11 cellular contexts compared by ENCODE assay signal in the genomic region with DNA sequence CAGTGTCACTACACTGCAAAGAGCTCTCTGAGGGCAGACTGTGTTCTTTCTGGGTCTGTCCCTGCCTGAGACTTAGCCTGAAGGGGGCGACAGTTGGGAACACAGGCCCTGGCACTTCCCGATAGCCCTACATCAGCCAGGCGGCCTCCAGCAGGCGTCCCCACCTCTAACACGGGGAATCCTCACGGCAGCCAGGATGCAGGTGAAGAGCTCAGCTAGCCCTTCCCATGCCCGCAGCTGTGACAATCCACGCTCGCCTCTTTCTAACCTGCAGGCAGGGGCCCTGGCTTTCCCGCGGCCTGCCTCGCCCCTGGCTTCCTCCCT. TPM values are rescaled to one million over a fixed set of nuclear protein-coding genes. Genes with fewer than 3 reads are reported as not detected.
DNase-seq lines count a peak whose midpoint lies in the region; ATAC-seq and TF ChIP-seq lines count a peak whose summit lies in the region.
"Had no signal": no experiment of that assay in that cellular context is flagged by ENCODE, and none has a peak within 500 bp of the region (broad histone marks: within the 10 kb centered on the region; RNA-seq: fewer than 3 reads in every experiment).

No MANE protein-coding gene starts in this region.

- no peaks in the 10 kb centered on the region for H3K27me3 Mint-ChIP-seq in WTC11 (ENCODE audit: low read depth)

- no peaks in the 10 kb centered on the region for H3K9me3 Mint-ChIP-seq in WTC11

- intact Hi-C loops in colonic mucosa (cut with DNase I) = no loop called here

- H3K27ac ChIP-seq in 22Rv1 (no peak overlapping the region), colonic mucosa (no peak overlapping the region)
- H3K27ac ChIP-seq: ascending aorta had no signal

- H3K9me3 ChIP-seq in colonic mucosa = no peaks in the 10 kb centered on the region
- H3K9me3 ChIP-seq: ascending aorta, sigmoid colon had no signal

- no peak overlapping the region for H3K4me3 ChIP-seq in colonic mucosa
- H3K4me3 ChIP-seq: sigmoid colon had no signal

- ATAC-seq in WTC11 (peak; percentile 84), GM18511 (IDR thresholded peaks at IDR 0.05; ENCODE audit: unreplicated experiment) (no peak)

- peak overlapping the region in 1 of 2 donors; percentile 12 for H3K9ac ChIP-seq in colonic mucosa (ENCODE audit: low read depth in 2 of 2, low read length in 2 of 2)

- no peak overlapping the region for H3K4me3 Mint-ChIP-seq in WTC11

- H3K36me3 Mint-ChIP-seq in WTC11 = peaks cover 63% of the 10 kb centered on the region

- H3K36me3 ChIP-seq in colonic mucosa = peaks cover 5% of the 10 kb centered on the region

- peaks cover 7% of the 10 kb centered on the region for H3K4me1 ChIP-seq in colonic mucosa

- DNase-seq in ELF-1 (ENCODE audit: low read depth, low spot score) (peak; percentile 76), WTC11 (ENCODE audit: low spot score) (peak; percentile 75), iPS-NIHi11 (ENCODE audit: low spot score) (peak; percentile 67), OCI-M2 (lab: John Stamatoyannopoulos, UW; ENCODE audit: unreplicated experiment) (no peak), mucosa of gallbladder (ENCODE audit: low spot score) (no peak), colonic mucosa (no peak)
- DNase-seq: NCI-H2171 had no signal

- POLR2A ChIA-PET in WTC11 (lab: Charles Lee) = interaction anchor here (0.6 to 1.7 kb wide), 3 partner anchors 11 to 145 kb away, joined by 3 to 7 read pairs (median 6); no protein-coding TSS in a partner anchor

- peaks cover 13% of the 10 kb centered on the region for H3K4me1 Mint-ChIP-seq in WTC11

- CTCF ChIA-PET in WTC11 (lab: Charles Lee) = interaction anchor here (0.6 to 3.5 kb wide), 51 partner anchors 8 to 493 kb away, joined by 3 to 74 read pairs (median 4); a partner anchor contains a TSS

- TF ChIP-seq CTCF in 22Rv1 (IDR thresholded peaks at IDR 0.05) (peak; percentile 16), WTC11 (IDR thresholded peaks at IDR 0.05) (no peak), colonic mucosa (IDR thresholded peaks at IDR 0.05) (no peak)

- no peaks in the 10 kb centered on the region for H3K27me3 ChIP-seq in colonic mucosa
- H3K27me3 ChIP-seq: ascending aorta, sigmoid colon had no signal

- H3K27ac Mint-ChIP-seq in WTC11 = peak overlapping the region; percentile 58

TF ChIP-seq in WTC11, 78 proteins besides CTCF, POLR2A, EP300 and RAD21:
- TF ChIP-seq ZNF317 (CRISPR knock-in tag; IDR thresholded peaks at IDR 0.05; ENCODE audit: borderline replicate concordance, low read depth) = no peak
- no peak for TF ChIP-seq ZNF423 (CRISPR knock-in tag; IDR thresholded peaks at IDR 0.05)
- TF ChIP-seq EMX1 (CRISPR knock-in tag; IDR thresholded peaks at IDR 0.05) = no peak
- no peak for TF ChIP-seq NFATC4 (CRISPR knock-in tag; IDR thresholded peaks at IDR 0.05)
- no peak for TF ChIP-seq HMGA2 (CRISPR knock-in tag; IDR thresholded peaks at IDR 0.05)
- TF ChIP-seq SMAD4 (CRISPR knock-in tag; IDR thresholded peaks at IDR 0.05) = no peak
- no peak for TF ChIP-seq ZNF219 (CRISPR knock-in tag; IDR thresholded peaks at IDR 0.05; ENCODE audit: borderline replicate concordance)
- no peak for TF ChIP-seq NR2C2 (CRISPR knock-in tag; IDR thresholded peaks at IDR 0.05)
- TF ChIP-seq, protein P1, sequence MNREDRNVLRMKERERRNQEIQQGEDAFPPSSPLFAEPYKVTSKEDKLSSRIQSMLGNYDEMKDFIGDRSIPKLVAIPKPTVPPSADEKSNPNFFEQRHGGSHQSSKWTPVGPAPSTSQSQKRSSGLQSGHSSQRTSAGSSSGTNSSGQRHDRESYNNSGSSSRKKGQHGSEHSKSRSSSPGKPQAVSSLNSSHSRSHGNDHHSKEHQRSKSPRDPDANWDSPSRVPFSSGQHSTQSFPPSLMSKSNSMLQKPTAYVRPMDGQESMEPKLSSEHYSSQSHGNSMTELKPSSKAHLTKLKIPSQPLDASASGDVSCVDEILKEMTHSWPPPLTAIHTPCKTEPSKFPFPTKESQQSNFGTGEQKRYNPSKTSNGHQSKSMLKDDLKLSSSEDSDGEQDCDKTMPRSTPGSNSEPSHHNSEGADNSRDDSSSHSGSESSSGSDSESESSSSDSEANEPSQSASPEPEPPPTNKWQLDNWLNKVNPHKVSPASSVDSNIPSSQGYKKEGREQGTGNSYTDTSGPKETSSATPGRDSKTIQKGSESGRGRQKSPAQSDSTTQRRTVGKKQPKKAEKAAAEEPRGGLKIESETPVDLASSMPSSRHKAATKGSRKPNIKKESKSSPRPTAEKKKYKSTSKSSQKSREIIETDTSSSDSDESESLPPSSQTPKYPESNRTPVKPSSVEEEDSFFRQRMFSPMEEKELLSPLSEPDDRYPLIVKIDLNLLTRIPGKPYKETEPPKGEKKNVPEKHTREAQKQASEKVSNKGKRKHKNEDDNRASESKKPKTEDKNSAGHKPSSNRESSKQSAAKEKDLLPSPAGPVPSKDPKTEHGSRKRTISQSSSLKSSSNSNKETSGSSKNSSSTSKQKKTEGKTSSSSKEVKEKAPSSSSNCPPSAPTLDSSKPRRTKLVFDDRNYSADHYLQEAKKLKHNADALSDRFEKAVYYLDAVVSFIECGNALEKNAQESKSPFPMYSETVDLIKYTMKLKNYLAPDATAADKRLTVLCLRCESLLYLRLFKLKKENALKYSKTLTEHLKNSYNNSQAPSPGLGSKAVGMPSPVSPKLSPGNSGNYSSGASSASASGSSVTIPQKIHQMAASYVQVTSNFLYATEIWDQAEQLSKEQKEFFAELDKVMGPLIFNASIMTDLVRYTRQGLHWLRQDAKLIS (CRISPR knock-in tag; IDR thresholded peaks at IDR 0.05; ENCODE audit: borderline replicate concordance) = no peak
- no peak for TF ChIP-seq FOXP1 (CRISPR knock-in tag; IDR thresholded peaks at IDR 0.05; ENCODE audit: borderline replicate concordance)
- TF ChIP-seq GTF2I (CRISPR knock-in tag; conservative IDR thresholded peaks at IDR 0.05) = no peak
- TF ChIP-seq, protein P2, sequence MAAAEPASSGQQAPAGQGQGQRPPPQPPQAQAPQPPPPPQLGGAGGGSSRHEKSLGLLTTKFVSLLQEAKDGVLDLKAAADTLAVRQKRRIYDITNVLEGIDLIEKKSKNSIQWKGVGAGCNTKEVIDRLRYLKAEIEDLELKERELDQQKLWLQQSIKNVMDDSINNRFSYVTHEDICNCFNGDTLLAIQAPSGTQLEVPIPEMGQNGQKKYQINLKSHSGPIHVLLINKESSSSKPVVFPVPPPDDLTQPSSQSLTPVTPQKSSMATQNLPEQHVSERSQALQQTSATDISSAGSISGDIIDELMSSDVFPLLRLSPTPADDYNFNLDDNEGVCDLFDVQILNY (CRISPR knock-in tag; IDR thresholded peaks at IDR 0.05) = no peak
- no peak for TF ChIP-seq KAT7 (CRISPR knock-in tag; IDR thresholded peaks at IDR 0.05; ENCODE audit: borderline replicate concordance)
- TF ChIP-seq, protein P3, sequence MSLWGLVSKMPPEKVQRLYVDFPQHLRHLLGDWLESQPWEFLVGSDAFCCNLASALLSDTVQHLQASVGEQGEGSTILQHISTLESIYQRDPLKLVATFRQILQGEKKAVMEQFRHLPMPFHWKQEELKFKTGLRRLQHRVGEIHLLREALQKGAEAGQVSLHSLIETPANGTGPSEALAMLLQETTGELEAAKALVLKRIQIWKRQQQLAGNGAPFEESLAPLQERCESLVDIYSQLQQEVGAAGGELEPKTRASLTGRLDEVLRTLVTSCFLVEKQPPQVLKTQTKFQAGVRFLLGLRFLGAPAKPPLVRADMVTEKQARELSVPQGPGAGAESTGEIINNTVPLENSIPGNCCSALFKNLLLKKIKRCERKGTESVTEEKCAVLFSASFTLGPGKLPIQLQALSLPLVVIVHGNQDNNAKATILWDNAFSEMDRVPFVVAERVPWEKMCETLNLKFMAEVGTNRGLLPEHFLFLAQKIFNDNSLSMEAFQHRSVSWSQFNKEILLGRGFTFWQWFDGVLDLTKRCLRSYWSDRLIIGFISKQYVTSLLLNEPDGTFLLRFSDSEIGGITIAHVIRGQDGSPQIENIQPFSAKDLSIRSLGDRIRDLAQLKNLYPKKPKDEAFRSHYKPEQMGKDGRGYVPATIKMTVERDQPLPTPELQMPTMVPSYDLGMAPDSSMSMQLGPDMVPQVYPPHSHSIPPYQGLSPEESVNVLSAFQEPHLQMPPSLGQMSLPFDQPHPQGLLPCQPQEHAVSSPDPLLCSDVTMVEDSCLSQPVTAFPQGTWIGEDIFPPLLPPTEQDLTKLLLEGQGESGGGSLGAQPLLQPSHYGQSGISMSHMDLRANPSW (CRISPR knock-in tag; conservative IDR thresholded peaks at IDR 0.05; ENCODE audit: low read depth) = no peak
- TF ChIP-seq RELA (CRISPR knock-in tag; IDR thresholded peaks at IDR 0.05; ENCODE audit: borderline replicate concordance) = no peak

RNA-seq across cellular contexts. Expression of a gene that starts 5.9 kb away (rescaled TPM):
- total RNA-seq in WTC11 (2021) (51.2 to 59.5 TPM (median 55.3 TPM) in 3 replicates), mucosa of gallbladder (28.7 TPM), colonic mucosa (10 to 100 TPM; 16.5 to 21.3 TPM)

RNA-seq across cellular contexts. Expression of a gene that starts 6.0 kb away (rescaled TPM):
- total RNA-seq in WTC11 (2021) = 2,747 to 3,149 TPM (median 3,142 TPM) in 3 replicates
- 1,477 TPM for total RNA-seq in mucosa of gallbladder
- 1,000 to 10,000 TPM; 1,628 to 2,136 TPM for total RNA-seq in colonic mucosa

RNA-seq across cellular contexts. Expression of a gene that starts 6.1 kb away (rescaled TPM):
- total RNA-seq in WTC11 (2021) (48.8 to 67.2 TPM (median 54.1 TPM) in 3 replicates), mucosa of gallbladder (25.2 TPM), colonic mucosa (10 to 100 TPM; 16.0 to 41.2 TPM)

RNA-seq across cellular contexts. Expression of a gene that starts 14.2 kb away (rescaled TPM):
- total RNA-seq in WTC11 (2021) = 33.3 to 36.4 TPM (median 35.6 TPM) in 3 replicates
- total RNA-seq in mucosa of gallbladder = 53.5 TPM
- total RNA-seq in colonic mucosa = 10 to 100 TPM; 63.3 to 66.7 TPM

RNA-seq across cellular contexts. Expression of a gene that starts 14.3 kb away (rescaled TPM):
- 26.3 to 33.3 TPM (median 28.8 TPM) in 3 replicates for total RNA-seq in WTC11 (2021)
- total RNA-seq in mucosa of gallbladder = 19.5 TPM
- total RNA-seq in colonic mucosa = 10 to 100 TPM in 1 of 2 donors, 1 to 10 TPM in 1; 9.4 to 18.7 TPM

Comparison
In these comparisons a context has a peak if more than half of its experiments do, and no peak if none do; other contexts are left out.
1. DNase-seq: peak in ELF-1 (single experiment), WTC11 (single experiment) and iPS-NIHi11 (single experiment); none in OCI-M2 (single experiment), mucosa of gallbladder (single experiment) and colonic mucosa (single experiment).